ENCODE assay signal across 10 cellular contexts in genomic region chr15:90593469-90594158, GRCh38.
DNase-seq lines count a peak whose midpoint lies in the region; ATAC-seq and TF ChIP-seq lines count a peak whose summit lies in the region.
"Had no signal": no experiment of that assay in that cellular context is flagged by ENCODE, and none has a peak within 500 bp of the region (broad histone marks: within the 10 kb centered on the region; RNA-seq: fewer than 3 reads in every experiment).

No MANE protein-coding gene starts in this region.

- H3K27ac ChIP-seq in heart right ventricle (peak overlapping the region in 8 of 10 donors; percentile 8 to 91 (median 58)), left lung (peak overlapping the region; percentile 82 to 85), transverse colon (peak overlapping the region; percentile 69 to 81 (median 74))

- no peaks in the 10 kb centered on the region for H3K27me3 Mint-ChIP-seq in activated B cell treated with CpG ODN at 0.5 μM for 24 hours

- H3K4me1 Mint-ChIP-seq in activated B cell treated with CpG ODN at 0.5 μM for 24 hours, result peaks cover 81% of the 10 kb centered on the region

- peak in 3 of 8 donors; percentile 47 to 63 (median 50) for ATAC-seq in heart right ventricle
- ATAC-seq in Right ventricle myocardium inferior, result no peak
- ATAC-seq in activated B cell treated with CpG ODN at 0.5 μM for 24 hours (ENCODE audit: low read depth), result no peak
- ATAC-seq in left lung, result no peak
- ATAC-seq in SK-N-SH treated with all-trans-retinoic acid at 6 μM for 48 hours, result no peak
- ATAC-seq: Panc1 had no signal

- H3K9me3 ChIP-seq in heart right ventricle (no peaks in the 10 kb centered on the region), left lung (no peaks in the 10 kb centered on the region), transverse colon (no peaks in the 10 kb centered on the region)

- POLR2A ChIA-PET in activated B cell treated with CpG ODN at 0.5 μM for 24 hours (lab: Charles Lee), result interaction anchor here (0.7 to 3.8 kb wide), 12 partner anchors 8 to 339 kb away, joined by 3 to 28 read pairs (median 5); partner anchors contain the start of genes BLM, CRTC3, HDDC3 and IQGAP1

- H3K27me3 ChIP-seq in heart right ventricle (no peaks in the 10 kb centered on the region), left lung (no peaks in the 10 kb centered on the region), transverse colon (no peaks in the 10 kb centered on the region)

- H3K4me3 ChIP-seq in heart right ventricle (no peak overlapping the region), left lung (no peak overlapping the region), transverse colon (no peak overlapping the region)

- intact Hi-C loops in heart right ventricle (cut with DNase I), result loop anchor here in 3 of 10 donors (5.0 to 10.0 kb wide), 3 partner anchors 59 to 79 kb away; no protein-coding TSS in a partner anchor
- intact Hi-C loops in Right ventricle myocardium inferior (cut with DNase I), result loop anchor here (10.0 kb wide), 1 partner anchor 269 kb away; no protein-coding TSS in a partner anchor
- intact Hi-C loops in activated B cell treated with CpG ODN at 0.5 μM for 24 hours (cut with micrococcal nuclease), result loop anchor here (1.0 to 10.0 kb wide), 6 partner anchors 15 to 209 kb away; partner anchors contain the start of gene IQGAP1
- intact Hi-C loops in left lung (cut with DNase I), result no loop called here
- intact Hi-C loops in transverse colon (cut with DNase I; ENCODE audit: low total_unique reads), result no loop called here

- DNase-seq in heart right ventricle (peak in 1 of 2 donors; percentile 37), Right ventricle myocardium inferior (ENCODE audit: missing footprints) (no peak), activated B cell treated with CpG ODN at 0.5 μM for 24 hours (no peak), left lung (no peak), transverse colon (no peak), A172 (ENCODE audit: low spot score) (no peak), SHP77 treated with DMSO at 0.1 percent for 48 hours (lab: John Stamatoyannopoulos, UW) (no peak)
- DNase-seq: cortex of kidney had no signal

- CTCF ChIA-PET in activated B cell treated with CpG ODN at 0.5 μM for 24 hours (lab: Charles Lee), result no interaction called here

- TF ChIP-seq POLR2A in transverse colon (IDR thresholded peaks at IDR 0.05), result no peak

- in situ Hi-C loops in transverse colon (cut with MboI; ENCODE audit: low pct_ligation_motif_present in 1 of 4, low pct_unique_long_range_greater_than_20kb in 1 of 4, low sequenced_read_pairs in 3 of 4), result no loop called here

- no peaks in the 10 kb centered on the region for H3K9me3 Mint-ChIP-seq in activated B cell treated with CpG ODN at 0.5 μM for 24 hours

- WGBS in heart right ventricle, 2 donors, result 52 to 63% methylated on average over 10 of the region's 10 CpGs
- 85 to 87% methylated on average over 10 of the region's 10 CpGs for WGBS in transverse colon (ENCODE audit: low coverage in 1 of 2), 2 donors

- no peak for TF ChIP-seq CTCF in heart right ventricle (IDR thresholded peaks at IDR 0.05)
- no peak for TF ChIP-seq CTCF in activated B cell treated with CpG ODN at 0.5 μM for 24 hours (IDR thresholded peaks at IDR 0.05)
- TF ChIP-seq CTCF in left lung (IDR thresholded peaks at IDR 0.05), result no peak
- TF ChIP-seq CTCF in transverse colon (IDR thresholded peaks at IDR 0.05), result no peak

- peaks cover 0 to 91% (median 61%) of the 10 kb centered on the region in 9 donors for H3K4me1 ChIP-seq in heart right ventricle
- H3K4me1 ChIP-seq in left lung, result peaks cover 31 to 83% of the 10 kb centered on the region in 2 donors
- peaks cover 15 to 61% (median 28%) of the 10 kb centered on the region in 4 donors for H3K4me1 ChIP-seq in transverse colon

- peaks cover 9% of the 10 kb centered on the region for H3K36me3 Mint-ChIP-seq in activated B cell treated with CpG ODN at 0.5 μM for 24 hours (ENCODE audit: low read depth)

- H3K27ac Mint-ChIP-seq in activated B cell treated with CpG ODN at 0.5 μM for 24 hours, result peak overlapping the region; percentile 98

- H3K4me3 Mint-ChIP-seq in activated B cell treated with CpG ODN at 0.5 μM for 24 hours, result peak overlapping the region; percentile 82

- H3K36me3 ChIP-seq in heart right ventricle (peaks cover 0 to 20% (median 0%) of the 10 kb centered on the region in 9 donors), left lung (no peaks in the 10 kb centered on the region), transverse colon (no peaks in the 10 kb centered on the region)

- no peak for TF ChIP-seq EP300 in transverse colon (IDR thresholded peaks at IDR 0.05; ENCODE audit: low read depth)

TF ChIP-seq in SK-N-SH treated with all-trans-retinoic acid at 6 μM for 48 hours, 23 proteins besides CTCF, POLR2A, EP300 and RAD21:
- TF ChIP-seq SNAI2 (CRISPR knock-in tag; IDR thresholded peaks at IDR 0.05) (no peak), ESRRG (CRISPR knock-in tag; IDR thresholded peaks at IDR 0.05) (no peak), ZNF8 (CRISPR knock-in tag; IDR thresholded peaks at IDR 0.05) (no peak), PATZ1 (CRISPR knock-in tag; IDR thresholded peaks at IDR 0.05; ENCODE audit: borderline replicate concordance) (no peak), ZC3H10 (CRISPR knock-in tag; IDR thresholded peaks at IDR 0.05) (no peak), TSHZ2 (CRISPR knock-in tag; IDR thresholded peaks at IDR 0.05) (no peak), CREB5 (CRISPR knock-in tag; IDR thresholded peaks at IDR 0.05; ENCODE audit: low read depth) (no peak), ZFP3 (CRISPR knock-in tag; IDR thresholded peaks at IDR 0.05) (no peak)
TF ChIP-seq in SK-N-SH treated with all-trans-retinoic acid at 6 μM for 48 hours: peak in this region for 0.

Comparison
In these comparisons a context has a peak if more than half of its experiments do, and no peak if none do; other contexts are left out.
1. intact Hi-C loops: an anchor here in Right ventricle myocardium inferior (10.0 kb wide) and activated B cell treated with CpG ODN at 0.5 μM for 24 hours (1.0 to 10.0 kb wide); none called in left lung and transverse colon.